Comparison of ENCODE assay signal across 1 cellular context in the genomic region with DNA sequence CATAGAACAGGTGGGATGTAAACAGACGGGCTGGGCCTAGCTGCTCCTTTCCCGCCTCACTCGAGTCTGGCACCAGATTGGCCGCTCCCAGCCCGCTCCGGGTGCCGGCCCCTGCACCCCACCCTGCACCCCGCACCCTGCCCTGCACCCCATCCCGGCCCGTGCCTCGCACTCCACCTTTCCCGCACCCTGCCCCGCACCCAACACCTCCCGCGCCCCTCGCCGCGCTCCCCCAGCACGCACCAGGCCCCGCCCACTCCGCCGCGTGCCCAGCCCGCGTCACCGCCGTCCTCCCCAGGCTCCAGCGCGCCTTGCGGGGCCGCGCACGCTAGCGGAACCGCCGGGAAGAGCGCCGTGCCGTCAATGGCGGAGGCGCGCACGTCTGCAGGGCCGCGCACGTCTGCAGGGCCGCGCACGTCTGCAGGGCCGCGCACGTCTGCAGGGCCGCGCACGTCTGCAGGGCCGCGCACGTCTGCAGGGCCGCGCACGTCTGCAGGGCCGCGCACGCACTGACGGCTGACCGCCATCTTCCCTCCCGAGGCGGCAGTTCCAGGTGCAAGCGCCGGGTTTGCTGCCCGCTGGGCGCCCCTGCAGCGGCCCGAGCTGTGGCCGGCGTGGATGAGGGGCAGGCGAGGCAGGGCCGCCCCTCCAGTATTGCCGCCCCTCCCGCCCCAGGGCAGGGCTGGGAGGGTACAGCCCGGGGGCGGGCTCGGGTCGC.
A peak's percentile ranks its signal among the peaks of the same experiment; 100 is the strongest.
TF ChIP-seq lines count a peak whose summit lies in the region.

TSS of gene UBE3C (plus strand) at position 503 of the 718 bp plus-strand sequence. CDS start 347 bp downstream, outside the sequence.

TF ChIP-seq in K562, 482 proteins besides CTCF, POLR2A, EP300 and RAD21 (continued from another document):
- 0 out of 2 replicates have a peak, but pooled peaks have one; percentile 13 for TF ChIP-seq ZBED1 (IDR thresholded peaks at IDR 0.05)
- peak; percentile 46; the same call in 1 of the 2 replicates for TF ChIP-seq NFIC (IDR thresholded peaks at IDR 0.05)
- TF ChIP-seq, protein P1, sequence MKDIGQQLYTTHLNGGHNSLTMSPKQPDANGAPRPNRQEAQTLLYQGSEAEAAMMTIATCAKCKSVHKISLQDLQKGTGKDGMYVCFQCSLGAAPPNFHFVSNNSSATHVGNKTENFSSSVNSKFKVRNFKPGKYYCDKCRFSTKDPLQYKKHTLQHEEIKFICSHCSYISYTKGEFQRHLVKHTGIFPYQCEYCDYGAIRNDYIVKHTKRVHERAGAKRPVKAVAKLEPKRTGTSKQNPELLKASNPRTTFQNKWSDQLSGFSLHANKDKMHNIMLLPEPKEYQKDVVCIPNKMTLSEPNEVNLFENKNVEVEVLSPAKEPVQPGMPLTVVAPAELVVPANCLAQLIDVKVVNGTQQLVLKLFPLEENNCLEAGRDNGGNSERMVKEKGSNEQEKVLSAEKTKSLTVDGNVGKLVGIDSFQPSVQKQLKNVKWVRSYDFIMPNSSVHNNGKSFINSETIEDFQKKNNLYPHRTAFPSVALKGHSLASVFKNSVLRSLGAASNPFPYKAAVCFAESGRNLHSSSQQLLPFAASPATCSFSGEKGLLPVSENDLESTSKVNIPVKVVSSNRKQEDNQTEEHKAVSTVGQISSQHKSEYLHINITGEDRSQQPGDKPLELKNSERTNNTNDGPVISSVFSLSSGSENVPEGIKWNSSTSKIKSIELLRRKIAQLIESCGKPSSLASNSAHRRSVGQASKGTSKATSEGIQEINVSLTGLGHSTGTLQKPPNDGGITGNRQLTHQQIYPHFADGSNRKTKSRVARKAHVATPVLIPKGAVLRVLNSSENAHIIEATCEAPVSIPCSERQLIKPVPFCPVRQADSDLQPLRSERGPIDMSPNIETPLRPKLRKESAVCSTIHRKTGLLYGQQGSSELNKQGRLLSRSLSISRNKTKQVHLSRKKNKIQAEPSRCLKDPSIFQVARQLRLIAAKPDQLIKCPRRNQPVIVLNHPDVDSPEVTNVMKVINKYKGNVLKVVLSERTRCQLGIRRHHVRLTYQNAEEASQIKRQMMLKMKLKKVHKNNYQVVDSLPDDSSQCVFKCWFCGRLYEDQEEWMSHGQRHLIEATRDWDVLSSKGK (CRISPR knock-in tag; IDR thresholded peaks at IDR 0.05), result no peak
- no peak for TF ChIP-seq ZZZ3 (IDR thresholded peaks at IDR 0.05)
- peak; percentile 73 for TF ChIP-seq ZNF431 (CRISPR knock-in tag; IDR thresholded peaks at IDR 0.05)
